Comparison of ENCODE assay signal across 21 cellular contexts in the genomic region with DNA sequence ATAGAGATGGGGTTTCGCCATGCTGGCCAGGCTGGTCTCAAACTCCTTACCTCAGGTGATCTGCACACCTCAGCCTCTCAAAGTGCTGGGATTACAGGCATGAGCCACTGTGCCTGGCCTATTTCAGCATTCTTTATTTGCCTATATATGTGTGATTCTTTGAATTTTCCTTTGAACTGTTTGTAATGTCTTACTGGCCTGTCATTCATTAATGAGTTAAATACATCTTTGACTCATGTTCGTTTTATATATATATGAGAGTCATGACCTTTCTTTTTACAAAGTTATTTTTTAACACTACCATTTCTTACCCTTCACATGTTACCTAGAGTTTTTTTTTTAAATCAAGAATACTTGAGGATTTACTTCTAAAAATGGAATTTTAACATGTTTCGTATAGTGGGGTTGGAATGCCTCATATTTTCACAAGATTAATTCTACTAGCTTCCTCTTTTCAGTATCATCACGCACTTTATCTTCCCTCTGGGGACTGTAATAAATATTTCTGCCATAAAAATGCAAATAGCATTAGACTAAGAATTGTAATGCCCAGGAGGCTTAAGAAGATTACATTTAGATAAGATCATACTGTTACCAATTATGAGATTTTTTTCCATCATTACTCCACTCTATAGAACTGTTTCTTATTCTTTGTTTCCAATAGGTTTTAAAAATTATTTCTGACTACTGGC.
DNase-seq lines count a peak whose midpoint lies in the region; TF ChIP-seq lines count a peak whose summit lies in the region.
"Had no signal": no experiment of that assay in that cellular context is flagged by ENCODE, and none has a peak within 500 bp of the region (broad histone marks: within the 10 kb centered on the region; RNA-seq: fewer than 3 reads in every experiment).

No MANE protein-coding gene starts in this region.

- H3F3A ChIP-seq in DOHH2 (ENCODE audit: control insufficient read depth, insufficient read depth): no peaks in the 10 kb centered on the region

- peak overlapping the region; percentile 46 to 62 (median 58) for H3K27ac Mint-ChIP-seq in nephron
- no peak overlapping the region for H3K27ac Mint-ChIP-seq in activated CD4-positive, alpha-beta T cell treated with anti-CD3 and anti-CD28 coated beads, Interleukin-2, amount 10 ng/mL, durations not matched to agents 24 days and 14 days
- H3K27ac Mint-ChIP-seq: activated CD8-positive, alpha-beta T cell treated with anti-CD3 and anti-CD28 coated beads, Interleukin-2, amount 10 ng/mL, durations not matched to agents 7 days and 5 days; activated naive CD4-positive, alpha-beta T cell treated with anti-CD3 and anti-CD28 coated beads for 36 hours; T-helper 2 cell treated with Interferon-gamma antibody and Interleukin-4, amounts not matched to agents 5 μg/mL and 100 μg/mL, for 36 hours; WTC11 had no signal

- H3K9me2 ChIP-seq in DOHH2 (replicated peaks; ENCODE audit: control insufficient read depth, low read length): no peaks in the 10 kb centered on the region

- H3K27ac ChIP-seq in DOHH2 (ENCODE audit: low read depth, low read length): 0 out of 2 replicates have a peak overlapping the region, but pooled peaks have one; percentile 4
- no peak overlapping the region for H3K27ac ChIP-seq in HEK293 (ENCODE audit: extremely low read depth, low read depth, low read length)
- H3K27ac ChIP-seq in OCI-LY3 (ENCODE audit: low read length): no peak overlapping the region
- H3K27ac ChIP-seq: HL-60, left lung, neutrophil had no signal

- DNase-seq in GF-D8 (lab: John Stamatoyannopoulos, UW) (no peak), medulla oblongata (ENCODE audit: extremely low spot score) (no peak), NCI-H2107 (lab: John Stamatoyannopoulos, UW) (no peak)
- DNase-seq in activated CD4-positive, alpha-beta T cell treated with anti-CD3 and anti-CD28 coated beads, Interleukin-2, amount 10 ng/mL, durations not matched to agents 24 days and 14 days: no peak
- DNase-seq: activated CD8-positive, alpha-beta T cell treated with anti-CD3 and anti-CD28 coated beads, Interleukin-2, amount 10 ng/mL, durations not matched to agents 7 days and 5 days; activated naive CD4-positive, alpha-beta T cell treated with anti-CD3 and anti-CD28 coated beads for 36 hours; activated T-cell treated with anti-CD3 and anti-CD28 coated beads, Interleukin-2, amount 50 U/mL, for 4 hours; amygdala; heart left ventricle; left lung; NCI-H1694; stimulated activated CD4-positive, alpha-beta T cell treated with anti-CD3 and anti-CD28 coated beads, Interleukin-4, amount 100 ng/mL, for 4 hours; trophoblast cell had no signal

- H3K9ac ChIP-seq in OCI-LY3 (ENCODE audit: low read length): no peak overlapping the region

- no peak overlapping the region for H3K4me3 Mint-ChIP-seq in nephron
- H3K4me3 Mint-ChIP-seq in activated CD4-positive, alpha-beta T cell treated with anti-CD3 and anti-CD28 coated beads, Interleukin-2, amount 10 ng/mL, durations not matched to agents 24 days and 14 days: no peak overlapping the region
- H3K4me3 Mint-ChIP-seq: activated CD8-positive, alpha-beta T cell treated with anti-CD3 and anti-CD28 coated beads, Interleukin-2, amount 10 ng/mL, durations not matched to agents 7 days and 5 days; activated naive CD4-positive, alpha-beta T cell treated with anti-CD3 and anti-CD28 coated beads for 36 hours; activated T-cell treated with anti-CD3 and anti-CD28 coated beads, Interleukin-2, amount 50 U/mL, for 4 hours; T-helper 2 cell treated with Interferon-gamma antibody and Interleukin-4, amounts not matched to agents 5 μg/mL and 100 μg/mL, for 36 hours; WTC11 had no signal

- peaks cover 14% of the 10 kb centered on the region for H3K36me3 Mint-ChIP-seq in nephron (ENCODE audit: low read depth)
- no peaks in the 10 kb centered on the region for H3K36me3 Mint-ChIP-seq in activated CD4-positive, alpha-beta T cell treated with anti-CD3 and anti-CD28 coated beads, Interleukin-2, amount 10 ng/mL, durations not matched to agents 24 days and 14 days (ENCODE audit: low read depth)

- no peak overlapping the region for H2AFZ ChIP-seq in OCI-LY3 (ENCODE audit: low read depth, low read length)

- intact Hi-C loops in activated CD4-positive, alpha-beta T cell treated with anti-CD3 and anti-CD28 coated beads, Interleukin-2, amount 10 ng/mL, durations not matched to agents 24 days and 14 days (cut with micrococcal nuclease): no loop called here

- H3K9me3 Mint-ChIP-seq in nephron: peaks cover 14% of the 10 kb centered on the region
- peaks cover 8% of the 10 kb centered on the region for H3K9me3 Mint-ChIP-seq in activated CD4-positive, alpha-beta T cell treated with anti-CD3 and anti-CD28 coated beads, Interleukin-2, amount 10 ng/mL, durations not matched to agents 24 days and 14 days
- H3K9me3 Mint-ChIP-seq: activated T-cell treated with anti-CD3 and anti-CD28 coated beads, Interleukin-2, amount 50 U/mL, for 4 hours had no signal

- H4K20me1 ChIP-seq in DOHH2 (ENCODE audit: control insufficient read depth, insufficient read depth, low read depth, low read length) (no peaks in the 10 kb centered on the region), OCI-LY3 (ENCODE audit: insufficient read depth, low read length) (no peaks in the 10 kb centered on the region)

- H3K36me3 ChIP-seq in DOHH2 (ENCODE audit: control insufficient read depth, low read length) (no peaks in the 10 kb centered on the region), HEK293 (ENCODE audit: control insufficient read depth in 2 of 2, insufficient read depth in 1 of 2, low read length in 2 of 2) (no peaks in the 10 kb centered on the region), OCI-LY3 (replicated peaks; ENCODE audit: low read depth, low read length) (no peaks in the 10 kb centered on the region)
- H3K36me3 ChIP-seq: left lung, neutrophil had no signal

- H3K27me3 ChIP-seq in DOHH2 (ENCODE audit: control insufficient read depth, low read length) (no peaks in the 10 kb centered on the region), OCI-LY3 (ENCODE audit: low read depth, low read length) (0 out of 2 replicates have a peak, but pooled peaks cover 5% of the 10 kb centered on the region)
- H3K27me3 ChIP-seq: heart left ventricle, left lung had no signal

- H3K79me2 ChIP-seq in DOHH2 (ENCODE audit: control insufficient read depth, low read length): no peaks in the 10 kb centered on the region
- no peaks in the 10 kb centered on the region for H3K79me2 ChIP-seq in OCI-LY3 (ENCODE audit: low read length)

- H3K4me3 ChIP-seq in DOHH2 (ENCODE audit: low read length) (peak overlapping the region; percentile 20; the same call in 1 of the 2 replicates), HEK293 (ENCODE audit: low read depth, low read length) (no peak overlapping the region), OCI-LY3 (ENCODE audit: low read length) (no peak overlapping the region)
- H3K4me3 ChIP-seq: heart left ventricle, left lung had no signal

- H3K4me2 ChIP-seq in DOHH2 (ENCODE audit: low read length) (peak overlapping the region; percentile 34), OCI-LY3 (ENCODE audit: low read length) (peak overlapping the region; percentile 39)

- CTCF ChIA-PET in HEK293 (lab: Yijun Ruan, JAX): no interaction called here

- no peaks in the 10 kb centered on the region for H3K27me3 Mint-ChIP-seq in nephron (ENCODE audit: low read depth)
- peaks cover 7% of the 10 kb centered on the region for H3K27me3 Mint-ChIP-seq in activated CD4-positive, alpha-beta T cell treated with anti-CD3 and anti-CD28 coated beads, Interleukin-2, amount 10 ng/mL, durations not matched to agents 24 days and 14 days

- H3K4me1 Mint-ChIP-seq in nephron: peaks cover 10% of the 10 kb centered on the region
- no peaks in the 10 kb centered on the region for H3K4me1 Mint-ChIP-seq in activated CD4-positive, alpha-beta T cell treated with anti-CD3 and anti-CD28 coated beads, Interleukin-2, amount 10 ng/mL, durations not matched to agents 24 days and 14 days

- TF ChIP-seq CTCF in DOHH2 (IDR thresholded peaks at IDR 0.05; ENCODE audit: low read depth, low read length, poor library complexity, severe bottlenecking) (no peak), HEK293 (tag by site-specific recombination; IDR thresholded peaks at IDR 0.05) (no peak), OCI-LY3 (IDR thresholded peaks at IDR 0.05; ENCODE audit: low read depth, low read length) (no peak), nephron (IDR thresholded peaks at IDR 0.05; ENCODE audit: unreplicated experiment in 3 of 3) (no peak)

- POLR2A ChIA-PET in HEK293 (lab: Yijun Ruan, JAX): no interaction called here

- H3K4me1 ChIP-seq in DOHH2 (ENCODE audit: control insufficient read depth, low read length) (peaks cover 33% of the 10 kb centered on the region), HEK293 (ENCODE audit: control insufficient read depth, insufficient read depth, low read length) (peaks cover 5% of the 10 kb centered on the region; the same call in 1 of the 2 replicates), OCI-LY3 (ENCODE audit: low read length) (peaks cover 24% of the 10 kb centered on the region)
- H3K4me1 ChIP-seq: left lung had no signal

- H3K9me3 ChIP-seq in DOHH2 (ENCODE audit: control insufficient read depth, insufficient read depth, low read length) (0 out of 2 replicates have a peak, but pooled peaks cover 3% of the 10 kb centered on the region), HEK293 (ENCODE audit: control insufficient read depth, insufficient read depth, low read depth, low read length) (no peaks in the 10 kb centered on the region; the same call in 1 of the 2 replicates), OCI-LY3 (ENCODE audit: insufficient read depth, low read length) (peaks cover 9% of the 10 kb centered on the region)
- H3K9me3 ChIP-seq: neutrophil had no signal

TF ChIP-seq in HEK293, 187 proteins besides CTCF, POLR2A, EP300 and RAD21 (continues in another document):
- TF ChIP-seq ZNF658 (tag by site-specific recombination; IDR thresholded peaks at IDR 0.05) (no peak), KLF1 (tag by site-specific recombination; IDR thresholded peaks at IDR 0.05) (no peak), PRDM4 (tag by site-specific recombination; IDR thresholded peaks at IDR 0.05) (0 out of 2 replicates have a peak, but pooled peaks have one; percentile 17)
